ENCODE assay signal across 2 cellular contexts in the genomic region with DNA sequence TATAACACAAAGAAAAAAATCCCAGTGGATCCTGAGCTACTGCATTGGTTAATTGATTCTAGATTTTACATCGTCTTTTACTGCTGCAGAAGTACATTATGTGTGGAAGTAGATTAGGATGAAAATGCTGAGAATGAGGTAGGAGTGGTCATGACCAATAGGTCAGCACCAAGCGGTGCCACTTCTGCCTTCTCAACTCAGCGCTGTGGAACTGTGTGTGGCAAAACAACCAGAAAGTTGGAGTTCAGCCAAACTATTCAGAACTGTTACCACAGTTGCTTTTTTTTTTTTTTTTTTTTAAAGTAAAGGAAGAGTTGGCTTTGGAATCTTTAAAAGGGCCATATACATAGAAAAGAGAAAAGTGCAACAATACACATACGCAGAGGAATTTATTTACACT.
TF ChIP-seq lines count a peak whose summit lies in the region.

No MANE protein-coding gene starts in this region.

TF ChIP-seq in HepG2, 621 proteins besides CTCF, POLR2A, EP300 and RAD21 (continued from another document):
- TF ChIP-seq ZSCAN30 (CRISPR knock-in tag; IDR thresholded peaks at IDR 0.05): no peak
- TF ChIP-seq, protein P1, sequence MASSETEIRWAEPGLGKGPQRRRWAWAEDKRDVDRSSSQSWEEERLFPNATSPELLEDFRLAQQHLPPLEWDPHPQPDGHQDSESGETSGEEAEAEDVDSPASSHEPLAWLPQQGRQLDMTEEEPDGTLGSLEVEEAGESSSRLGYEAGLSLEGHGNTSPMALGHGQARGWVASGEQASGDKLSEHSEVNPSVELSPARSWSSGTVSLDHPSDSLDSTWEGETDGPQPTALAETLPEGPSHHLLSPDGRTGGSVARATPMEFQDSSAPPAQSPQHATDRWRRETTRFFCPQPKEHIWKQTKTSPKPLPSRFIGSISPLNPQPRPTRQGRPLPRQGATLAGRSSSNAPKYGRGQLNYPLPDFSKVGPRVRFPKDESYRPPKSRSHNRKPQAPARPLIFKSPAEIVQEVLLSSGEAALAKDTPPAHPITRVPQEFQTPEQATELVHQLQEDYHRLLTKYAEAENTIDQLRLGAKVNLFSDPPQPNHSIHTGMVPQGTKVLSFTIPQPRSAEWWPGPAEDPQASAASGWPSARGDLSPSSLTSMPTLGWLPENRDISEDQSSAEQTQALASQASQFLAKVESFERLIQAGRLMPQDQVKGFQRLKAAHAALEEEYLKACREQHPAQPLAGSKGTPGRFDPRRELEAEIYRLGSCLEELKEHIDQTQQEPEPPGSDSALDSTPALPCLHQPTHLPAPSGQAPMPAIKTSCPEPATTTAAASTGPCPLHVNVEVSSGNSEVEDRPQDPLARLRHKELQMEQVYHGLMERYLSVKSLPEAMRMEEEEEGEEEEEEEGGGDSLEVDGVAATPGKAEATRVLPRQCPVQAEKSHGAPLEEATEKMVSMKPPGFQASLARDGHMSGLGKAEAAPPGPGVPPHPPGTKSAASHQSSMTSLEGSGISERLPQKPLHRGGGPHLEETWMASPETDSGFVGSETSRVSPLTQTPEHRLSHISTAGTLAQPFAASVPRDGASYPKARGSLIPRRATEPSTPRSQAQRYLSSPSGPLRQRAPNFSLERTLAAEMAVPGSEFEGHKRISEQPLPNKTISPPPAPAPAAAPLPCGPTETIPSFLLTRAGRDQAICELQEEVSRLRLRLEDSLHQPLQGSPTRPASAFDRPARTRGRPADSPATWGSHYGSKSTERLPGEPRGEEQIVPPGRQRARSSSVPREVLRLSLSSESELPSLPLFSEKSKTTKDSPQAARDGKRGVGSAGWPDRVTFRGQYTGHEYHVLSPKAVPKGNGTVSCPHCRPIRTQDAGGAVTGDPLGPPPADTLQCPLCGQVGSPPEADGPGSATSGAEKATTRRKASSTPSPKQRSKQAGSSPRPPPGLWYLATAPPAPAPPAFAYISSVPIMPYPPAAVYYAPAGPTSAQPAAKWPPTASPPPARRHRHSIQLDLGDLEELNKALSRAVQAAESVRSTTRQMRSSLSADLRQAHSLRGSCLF (CRISPR knock-in tag; IDR thresholded peaks at IDR 0.05; ENCODE audit: borderline replicate concordance): no peak

TF ChIP-seq in GM23338, 12 proteins besides CTCF, POLR2A, EP300 and RAD21 (continued from another document):
- TF ChIP-seq, protein P2, sequence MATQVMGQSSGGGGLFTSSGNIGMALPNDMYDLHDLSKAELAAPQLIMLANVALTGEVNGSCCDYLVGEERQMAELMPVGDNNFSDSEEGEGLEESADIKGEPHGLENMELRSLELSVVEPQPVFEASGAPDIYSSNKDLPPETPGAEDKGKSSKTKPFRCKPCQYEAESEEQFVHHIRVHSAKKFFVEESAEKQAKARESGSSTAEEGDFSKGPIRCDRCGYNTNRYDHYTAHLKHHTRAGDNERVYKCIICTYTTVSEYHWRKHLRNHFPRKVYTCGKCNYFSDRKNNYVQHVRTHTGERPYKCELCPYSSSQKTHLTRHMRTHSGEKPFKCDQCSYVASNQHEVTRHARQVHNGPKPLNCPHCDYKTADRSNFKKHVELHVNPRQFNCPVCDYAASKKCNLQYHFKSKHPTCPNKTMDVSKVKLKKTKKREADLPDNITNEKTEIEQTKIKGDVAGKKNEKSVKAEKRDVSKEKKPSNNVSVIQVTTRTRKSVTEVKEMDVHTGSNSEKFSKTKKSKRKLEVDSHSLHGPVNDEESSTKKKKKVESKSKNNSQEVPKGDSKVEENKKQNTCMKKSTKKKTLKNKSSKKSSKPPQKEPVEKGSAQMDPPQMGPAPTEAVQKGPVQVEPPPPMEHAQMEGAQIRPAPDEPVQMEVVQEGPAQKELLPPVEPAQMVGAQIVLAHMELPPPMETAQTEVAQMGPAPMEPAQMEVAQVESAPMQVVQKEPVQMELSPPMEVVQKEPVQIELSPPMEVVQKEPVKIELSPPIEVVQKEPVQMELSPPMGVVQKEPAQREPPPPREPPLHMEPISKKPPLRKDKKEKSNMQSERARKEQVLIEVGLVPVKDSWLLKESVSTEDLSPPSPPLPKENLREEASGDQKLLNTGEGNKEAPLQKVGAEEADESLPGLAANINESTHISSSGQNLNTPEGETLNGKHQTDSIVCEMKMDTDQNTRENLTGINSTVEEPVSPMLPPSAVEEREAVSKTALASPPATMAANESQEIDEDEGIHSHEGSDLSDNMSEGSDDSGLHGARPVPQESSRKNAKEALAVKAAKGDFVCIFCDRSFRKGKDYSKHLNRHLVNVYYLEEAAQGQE (IDR thresholded peaks at IDR 0.05; ENCODE audit: unreplicated experiment): no peak
- TF ChIP-seq, protein P3, sequence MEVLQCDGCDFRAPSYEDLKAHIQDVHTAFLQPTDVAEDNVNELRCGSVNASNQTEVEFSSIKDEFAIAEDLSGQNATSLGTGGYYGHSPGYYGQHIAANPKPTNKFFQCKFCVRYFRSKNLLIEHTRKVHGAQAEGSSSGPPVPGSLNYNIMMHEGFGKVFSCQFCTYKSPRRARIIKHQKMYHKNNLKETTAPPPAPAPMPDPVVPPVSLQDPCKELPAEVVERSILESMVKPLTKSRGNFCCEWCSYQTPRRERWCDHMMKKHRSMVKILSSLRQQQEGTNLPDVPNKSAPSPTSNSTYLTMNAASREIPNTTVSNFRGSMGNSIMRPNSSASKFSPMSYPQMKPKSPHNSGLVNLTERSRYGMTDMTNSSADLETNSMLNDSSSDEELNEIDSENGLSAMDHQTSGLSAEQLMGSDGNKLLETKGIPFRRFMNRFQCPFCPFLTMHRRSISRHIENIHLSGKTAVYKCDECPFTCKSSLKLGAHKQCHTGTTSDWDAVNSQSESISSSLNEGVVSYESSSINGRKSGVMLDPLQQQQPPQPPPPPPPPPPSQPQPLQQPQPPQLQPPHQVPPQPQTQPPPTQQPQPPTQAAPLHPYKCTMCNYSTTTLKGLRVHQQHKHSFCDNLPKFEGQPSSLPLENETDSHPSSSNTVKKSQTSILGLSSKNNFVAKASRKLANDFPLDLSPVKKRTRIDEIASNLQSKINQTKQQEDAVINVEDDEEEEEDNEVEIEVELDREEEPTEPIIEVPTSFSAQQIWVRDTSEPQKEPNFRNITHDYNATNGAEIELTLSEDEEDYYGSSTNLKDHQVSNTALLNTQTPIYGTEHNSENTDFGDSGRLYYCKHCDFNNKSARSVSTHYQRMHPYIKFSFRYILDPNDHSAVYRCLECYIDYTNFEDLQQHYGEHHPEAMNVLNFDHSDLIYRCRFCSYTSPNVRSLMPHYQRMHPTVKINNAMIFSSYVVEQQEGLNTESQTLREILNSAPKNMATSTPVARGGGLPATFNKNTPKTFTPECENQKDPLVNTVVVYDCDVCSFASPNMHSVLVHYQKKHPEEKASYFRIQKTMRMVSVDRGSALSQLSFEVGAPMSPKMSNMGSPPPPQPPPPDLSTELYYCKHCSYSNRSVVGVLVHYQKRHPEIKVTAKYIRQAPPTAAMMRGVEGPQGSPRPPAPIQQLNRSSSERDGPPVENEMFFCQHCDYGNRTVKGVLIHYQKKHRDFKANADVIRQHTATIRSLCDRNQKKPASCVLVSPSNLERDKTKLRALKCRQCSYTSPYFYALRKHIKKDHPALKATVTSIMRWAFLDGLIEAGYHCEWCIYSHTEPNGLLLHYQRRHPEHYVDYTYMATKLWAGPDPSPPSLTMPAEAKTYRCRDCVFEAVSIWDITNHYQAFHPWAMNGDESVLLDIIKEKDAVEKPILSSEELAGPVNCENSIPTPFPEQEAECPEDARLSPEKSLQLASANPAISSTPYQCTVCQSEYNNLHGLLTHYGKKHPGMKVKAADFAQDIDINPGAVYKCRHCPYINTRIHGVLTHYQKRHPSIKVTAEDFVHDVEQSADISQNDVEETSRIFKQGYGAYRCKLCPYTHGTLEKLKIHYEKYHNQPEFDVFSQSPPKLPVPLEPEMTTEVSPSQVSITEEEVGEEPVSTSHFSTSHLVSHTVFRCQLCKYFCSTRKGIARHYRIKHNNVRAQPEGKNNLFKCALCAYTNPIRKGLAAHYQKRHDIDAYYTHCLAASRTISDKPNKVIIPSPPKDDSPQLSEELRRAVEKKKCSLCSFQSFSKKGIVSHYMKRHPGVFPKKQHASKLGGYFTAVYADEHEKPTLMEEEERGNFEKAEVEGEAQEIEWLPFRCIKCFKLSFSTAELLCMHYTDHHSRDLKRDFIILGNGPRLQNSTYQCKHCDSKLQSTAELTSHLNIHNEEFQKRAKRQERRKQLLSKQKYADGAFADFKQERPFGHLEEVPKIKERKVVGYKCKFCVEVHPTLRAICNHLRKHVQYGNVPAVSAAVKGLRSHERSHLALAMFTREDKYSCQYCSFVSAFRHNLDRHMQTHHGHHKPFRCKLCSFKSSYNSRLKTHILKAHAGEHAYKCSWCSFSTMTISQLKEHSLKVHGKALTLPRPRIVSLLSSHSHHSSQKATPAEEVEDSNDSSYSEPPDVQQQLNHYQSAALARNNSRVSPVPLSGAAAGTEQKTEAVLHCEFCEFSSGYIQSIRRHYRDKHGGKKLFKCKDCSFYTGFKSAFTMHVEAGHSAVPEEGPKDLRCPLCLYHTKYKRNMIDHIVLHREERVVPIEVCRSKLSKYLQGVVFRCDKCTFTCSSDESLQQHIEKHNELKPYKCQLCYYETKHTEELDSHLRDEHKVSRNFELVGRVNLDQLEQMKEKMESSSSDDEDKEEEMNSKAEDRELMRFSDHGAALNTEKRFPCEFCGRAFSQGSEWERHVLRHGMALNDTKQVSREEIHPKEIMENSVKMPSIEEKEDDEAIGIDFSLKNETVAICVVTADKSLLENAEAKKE (CRISPR knock-in tag; IDR thresholded peaks at IDR 0.05): no peak
- TF ChIP-seq STAT1 (IDR thresholded peaks at IDR 0.05; ENCODE audit: unreplicated experiment): no peak
- no peak for TF ChIP-seq ZNF331 (CRISPR knock-in tag; IDR thresholded peaks at IDR 0.05; ENCODE audit: low read depth)
- no peak for TF ChIP-seq EZH2 (IDR thresholded peaks at IDR 0.05; ENCODE audit: low read depth, unreplicated experiment)
- TF ChIP-seq NANOG (IDR thresholded peaks at IDR 0.05; ENCODE audit: borderline replicate concordance): no peak
- TF ChIP-seq, protein P4, sequence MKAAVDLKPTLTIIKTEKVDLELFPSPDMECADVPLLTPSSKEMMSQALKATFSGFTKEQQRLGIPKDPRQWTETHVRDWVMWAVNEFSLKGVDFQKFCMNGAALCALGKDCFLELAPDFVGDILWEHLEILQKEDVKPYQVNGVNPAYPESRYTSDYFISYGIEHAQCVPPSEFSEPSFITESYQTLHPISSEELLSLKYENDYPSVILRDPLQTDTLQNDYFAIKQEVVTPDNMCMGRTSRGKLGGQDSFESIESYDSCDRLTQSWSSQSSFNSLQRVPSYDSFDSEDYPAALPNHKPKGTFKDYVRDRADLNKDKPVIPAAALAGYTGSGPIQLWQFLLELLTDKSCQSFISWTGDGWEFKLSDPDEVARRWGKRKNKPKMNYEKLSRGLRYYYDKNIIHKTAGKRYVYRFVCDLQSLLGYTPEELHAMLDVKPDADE (IDR thresholded peaks at IDR 0.05): no peak
- TF ChIP-seq POLR2AphosphoS5 (IDR thresholded peaks at IDR 0.05; ENCODE audit: low read depth): no peak
- TF ChIP-seq ZNF114 (CRISPR knock-in tag; IDR thresholded peaks at IDR 0.05): no peak
- TF ChIP-seq CREB1 (CRISPR knock-in tag; IDR thresholded peaks at IDR 0.05; ENCODE audit: low read depth): no peak
